Comparison of ENCODE assay signal across 19 cellular contexts in the genomic region with DNA sequence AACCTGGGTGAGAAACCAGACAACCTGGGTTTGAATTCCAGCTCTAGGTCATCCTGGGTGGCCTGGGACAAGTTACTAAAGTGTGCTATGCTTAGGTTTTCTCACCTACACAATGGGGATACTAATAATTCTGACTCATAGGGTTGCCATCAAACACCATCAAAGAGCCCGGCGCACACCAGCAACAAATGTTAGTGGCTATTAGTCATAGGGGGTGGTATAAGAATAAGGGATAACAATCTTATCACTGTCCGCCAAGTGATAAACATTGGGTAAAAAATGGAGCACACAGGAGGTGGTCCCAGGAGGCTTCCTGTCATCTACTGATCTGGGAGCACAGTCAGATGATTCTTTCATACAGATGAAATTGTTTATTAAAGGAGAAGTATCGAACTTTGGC.
DNase-seq lines count a peak whose midpoint lies in the region; ATAC-seq, FAIRE-seq and TF ChIP-seq lines count a peak whose summit lies in the region.
"Had no signal": no experiment of that assay in that cellular context is flagged by ENCODE, and none has a peak within 500 bp of the region (broad histone marks: within the 10 kb centered on the region; RNA-seq: fewer than 3 reads in every experiment).

No MANE protein-coding gene starts in this region.

- no peak overlapping the region for H3K4ac ChIP-seq in mesenchymal stem cell (ENCODE audit: low read depth in 1 of 2, low read length in 2 of 2)

- DNase-seq in ELR (ENCODE audit: low read depth): peak; percentile 94
- peak; percentile 98 for DNase-seq in M059J (ENCODE audit: low read depth)
- DNase-seq in bronchial epithelial cell (ENCODE audit: low read depth): peak; percentile 88
- DNase-seq in mesenchymal stem cell: peak; percentile 82
- no peak for DNase-seq in activated T-cell treated with anti-CD3 and anti-CD28 coated beads, Interleukin-2, amount 50 U/mL, for 24 hours
- no peak for DNase-seq in 8988T
- no peak for DNase-seq in dorsolateral prefrontal cortex
- DNase-seq: activated CD4-positive, alpha-beta T cell treated with anti-CD3 and anti-CD28 coated beads, Interleukin-2, amount 50 U/mL, for 4 hours; activated T-cell treated with anti-CD3 and anti-CD28 coated beads, Interleukin-2, amount 50 U/mL, for 4 hours; Caco-2; caudate nucleus; Kasumi-1; NCI-H1417 treated with DMSO at 0.1 percent for 48 hours; Peyer's patch had no signal

- H3K9me3 ChIP-seq in mesenchymal stem cell (ENCODE audit: control insufficient read depth, low read length): no peaks in the 10 kb centered on the region
- H3K9me3 ChIP-seq: Caco-2, Peyer's patch had no signal

- H3K9ac ChIP-seq in mesenchymal stem cell (ENCODE audit: low read length): no peak overlapping the region

- H3K79me1 ChIP-seq in mesenchymal stem cell (replicated peaks; ENCODE audit: low read length, poor library complexity, severe bottlenecking): no peaks in the 10 kb centered on the region

- no peak for FAIRE-seq in bronchial epithelial cell (lab: Jason Lieb, UNC)

- H3K27ac ChIP-seq in mesenchymal stem cell (ENCODE audit: low read length, poor library complexity, severe bottlenecking) (no peak overlapping the region), dorsolateral prefrontal cortex (no peak overlapping the region)
- H3K27ac ChIP-seq: hepatocyte, VCaP had no signal

- H3K27ac Mint-ChIP-seq in activated T-cell treated with anti-CD3 and anti-CD28 coated beads, Interleukin-2, amount 50 U/mL, for 24 hours: no peak overlapping the region
- H3K27ac Mint-ChIP-seq: activated naive CD8-positive, alpha-beta T cell; memory B cell had no signal

- H4K8ac ChIP-seq in mesenchymal stem cell (ENCODE audit: low read length): no peak overlapping the region

- no peak overlapping the region for H2AK5ac ChIP-seq in mesenchymal stem cell (ENCODE audit: low read length, severe bottlenecking)

- no peak for ATAC-seq in HG03439 (IDR thresholded peaks at IDR 0.05; ENCODE audit: unreplicated experiment)
- ATAC-seq: activated T-cell treated with anti-CD3 and anti-CD28 coated beads, Interleukin-2, amount 50 U/mL, for 4 hours had no signal

- H3K4me3 ChIP-seq in bronchial epithelial cell (ENCODE audit: low read depth, low read length) (no peak overlapping the region), mesenchymal stem cell (ENCODE audit: insufficient read depth in 1 of 2, low read depth in 1 of 2, low read length in 2 of 2) (no peak overlapping the region), dorsolateral prefrontal cortex (no peak overlapping the region)
- H3K4me3 ChIP-seq: hepatocyte, Peyer's patch had no signal

- peaks cover 14% of the 10 kb centered on the region for H3K4me1 Mint-ChIP-seq in activated T-cell treated with anti-CD3 and anti-CD28 coated beads, Interleukin-2, amount 50 U/mL, for 24 hours (ENCODE audit: low read depth)
- H3K4me1 Mint-ChIP-seq: memory B cell had no signal

- H2BK15ac ChIP-seq in mesenchymal stem cell (ENCODE audit: low read depth, poor library complexity, severe bottlenecking): peak overlapping the region; percentile 44

- H3K36me3 Mint-ChIP-seq in activated T-cell treated with anti-CD3 and anti-CD28 coated beads, Interleukin-2, amount 50 U/mL, for 24 hours (ENCODE audit: low read depth): no peaks in the 10 kb centered on the region
- H3K36me3 Mint-ChIP-seq: activated naive CD8-positive, alpha-beta T cell; memory B cell had no signal

- H3K23ac ChIP-seq in mesenchymal stem cell (ENCODE audit: low read length in 2 of 2): no peak overlapping the region

- no peak for TF ChIP-seq CTCF in bronchial epithelial cell (IDR thresholded peaks at IDR 0.05; ENCODE audit: insufficient read depth, low read length, severe bottlenecking)
- no peak for TF ChIP-seq CTCF in dorsolateral prefrontal cortex (IDR thresholded peaks at IDR 0.05 in 54 of 56, conservative IDR thresholded peaks at IDR 0.05 in 2 of 56; ENCODE audit: low read depth in 1 of 56, partially characterized antibody in 56 of 56)

- H3K14ac ChIP-seq in mesenchymal stem cell (ENCODE audit: low read length in 2 of 2): no peak overlapping the region

- H3K4me3 Mint-ChIP-seq in activated T-cell treated with anti-CD3 and anti-CD28 coated beads, Interleukin-2, amount 50 U/mL, for 24 hours: no peak overlapping the region
- H3K4me3 Mint-ChIP-seq: activated naive CD8-positive, alpha-beta T cell; activated T-cell treated with anti-CD3 and anti-CD28 coated beads, Interleukin-2, amount 50 U/mL, for 4 hours; memory B cell had no signal

- no peak overlapping the region for H3K4me2 ChIP-seq in mesenchymal stem cell (ENCODE audit: low read length, poor library complexity, severe bottlenecking)
- H3K4me2 ChIP-seq: hepatocyte had no signal

- peak overlapping the region; percentile 80 for H4K91ac ChIP-seq in mesenchymal stem cell (ENCODE audit: low read length)

- peak overlapping the region; percentile 43 to 93 for H2BK12ac ChIP-seq in mesenchymal stem cell (ENCODE audit: low read length in 2 of 2)

- H2AFZ ChIP-seq in mesenchymal stem cell (ENCODE audit: low read depth, low read length): no peak overlapping the region
- H2AFZ ChIP-seq: hepatocyte had no signal

- no peak overlapping the region for H2BK5ac ChIP-seq in mesenchymal stem cell (ENCODE audit: low read depth, low read length, poor library complexity, severe bottlenecking)

- 12% methylated on average over 4 of the region's 4 CpGs for WGBS in mesenchymal stem cell

- H3K18ac ChIP-seq in mesenchymal stem cell (ENCODE audit: low read depth in 1 of 2, low read length in 2 of 2): peak overlapping the region in 1 of 2 experiments; percentile 17

- H3K9me3 Mint-ChIP-seq in activated T-cell treated with anti-CD3 and anti-CD28 coated beads, Interleukin-2, amount 50 U/mL, for 24 hours: no peaks in the 10 kb centered on the region
- H3K9me3 Mint-ChIP-seq: activated T-cell treated with anti-CD3 and anti-CD28 coated beads, Interleukin-2, amount 50 U/mL, for 4 hours; memory B cell had no signal

- H3K36me3 ChIP-seq in bronchial epithelial cell (ENCODE audit: control insufficient read depth, insufficient read depth, low read length): no peaks in the 10 kb centered on the region
- H3K36me3 ChIP-seq in mesenchymal stem cell (ENCODE audit: control insufficient read depth in 1 of 2, insufficient read depth in 2 of 2, low read depth in 1 of 2, low read length in 2 of 2): peaks cover 4 to 54% of the 10 kb centered on the region in 2 experiments
- H3K36me3 ChIP-seq: Peyer's patch had no signal

- intact Hi-C loops in dorsolateral prefrontal cortex (cut with DNase I): no loop called here

- no peaks in the 10 kb centered on the region for H3K27me3 Mint-ChIP-seq in activated T-cell treated with anti-CD3 and anti-CD28 coated beads, Interleukin-2, amount 50 U/mL, for 24 hours

- H3K27me3 ChIP-seq in bronchial epithelial cell (ENCODE audit: control insufficient read depth, insufficient read depth, low read length) (no peaks in the 10 kb centered on the region), mesenchymal stem cell (ENCODE audit: control insufficient read depth in 1 of 2, insufficient read depth in 1 of 2, low read length in 2 of 2) (no peaks in the 10 kb centered on the region), dorsolateral prefrontal cortex (no peaks in the 10 kb centered on the region)
- H3K27me3 ChIP-seq: hepatocyte, Peyer's patch had no signal

- H2BK120ac ChIP-seq in mesenchymal stem cell (ENCODE audit: low read depth, low read length): peak overlapping the region; percentile 21

- no peaks in the 10 kb centered on the region for H3K4me1 ChIP-seq in mesenchymal stem cell (ENCODE audit: control insufficient read depth, insufficient read depth, low read depth, low read length)
- H3K4me1 ChIP-seq: Caco-2, Peyer's patch had no signal

Comparison
In these comparisons a context has a peak if more than half of its experiments do, and no peak if none do; other contexts are left out.
1. DNase-seq: peak in ELR (single experiment), M059J (single experiment), bronchial epithelial cell (single experiment) and mesenchymal stem cell (single experiment); none in activated T-cell treated with anti-CD3 and anti-CD28 coated beads, Interleukin-2, amount 50 U/mL, for 24 hours (single experiment), 8988T (single experiment) and dorsolateral prefrontal cortex (0 of 10).